Comparison of ENCODE assay signal across 7 cellular contexts in the genomic region with DNA sequence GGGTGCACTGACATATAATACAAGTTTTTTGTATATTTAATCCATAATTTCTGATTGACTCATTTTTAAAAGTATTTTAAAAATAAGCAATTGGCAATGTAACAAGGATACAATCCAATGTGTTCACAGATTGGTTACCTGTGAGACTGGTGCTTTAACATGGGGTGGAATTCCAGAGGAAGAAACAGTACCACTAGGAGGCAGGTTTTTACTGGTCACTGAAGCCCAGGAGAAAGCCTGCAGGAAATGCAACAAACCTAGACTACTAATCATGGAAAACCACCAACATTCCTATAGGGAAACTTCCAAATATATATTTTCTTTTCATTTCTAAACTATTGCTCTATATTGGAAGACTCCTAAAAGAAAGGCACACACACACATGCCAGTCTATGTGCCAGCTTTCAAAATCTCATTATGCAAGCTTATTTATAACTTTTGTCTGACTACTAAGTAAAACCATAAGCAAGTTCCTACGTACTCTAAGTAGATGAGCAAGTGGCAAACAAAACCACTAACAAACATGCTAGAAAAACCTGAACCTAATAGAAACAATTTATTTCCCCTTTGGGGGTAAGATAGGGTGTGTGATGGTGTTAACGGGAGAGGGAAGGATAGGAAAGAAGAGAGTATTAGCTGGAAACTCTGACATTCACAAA. TPM values are rescaled to one million over a fixed set of nuclear protein-coding genes. Genes with fewer than 3 reads are reported as not detected.
A peak's percentile ranks its signal among the peaks of the same experiment; 100 is the strongest.
DNase-seq lines count a peak whose midpoint lies in the region; ATAC-seq and TF ChIP-seq lines count a peak whose summit lies in the region.

No MANE protein-coding gene starts in this region.

- peak overlapping the region; percentile 75 to 81 for H3K27ac Mint-ChIP-seq in effector memory CD8-positive, alpha-beta T cell
- no peak overlapping the region for H3K27ac Mint-ChIP-seq in neural progenitor cell

- H3K9me3 Mint-ChIP-seq in effector memory CD8-positive, alpha-beta T cell = no peaks in the 10 kb centered on the region
- H3K9me3 Mint-ChIP-seq in neural progenitor cell = no peaks in the 10 kb centered on the region

- H3K36me3 ChIP-seq in MM.1S (replicated peaks; ENCODE audit: insufficient read depth, low read length) (peaks cover 15% of the 10 kb centered on the region), neural progenitor cell (peaks cover 52% of the 10 kb centered on the region)

- H3K9ac ChIP-seq in MM.1S (ENCODE audit: low read length) = no peak overlapping the region
- no peak overlapping the region for H3K9ac ChIP-seq in neural progenitor cell

- DNase-seq in G401 (ENCODE audit: low spot score) = peak; percentile 20
- DNase-seq in MM.1S = no peak
- DNase-seq in effector memory CD8-positive, alpha-beta T cell = no peak
- peak; percentile 50 for DNase-seq in neural progenitor cell (ENCODE audit: low spot score)
- no peak for DNase-seq in C1 segment of cervical spinal cord (lab: John Stamatoyannopoulos, UW)
- DNase-seq in NOMO-1 (lab: John Stamatoyannopoulos, UW; ENCODE audit: unreplicated experiment in 2 of 2) = no peak

- H3K9me3 ChIP-seq in MM.1S (replicated peaks; ENCODE audit: insufficient read depth, low read length) (no peaks in the 10 kb centered on the region), neural progenitor cell (ENCODE audit: low read depth) (no peaks in the 10 kb centered on the region)

- H3F3A ChIP-seq in MM.1S (ENCODE audit: insufficient read depth, low read length) (peaks cover 5% of the 10 kb centered on the region; the same call in 1 of the 2 replicates), neural progenitor cell (ENCODE audit: low read depth) (peaks cover 44% of the 10 kb centered on the region)

- peaks cover 19 to 32% of the 10 kb centered on the region in 2 donors for H3K4me1 Mint-ChIP-seq in effector memory CD8-positive, alpha-beta T cell (ENCODE audit: low read depth in 2 of 2)
- H3K4me1 Mint-ChIP-seq in neural progenitor cell = no peaks in the 10 kb centered on the region

- no peaks in the 10 kb centered on the region for H3K27me3 Mint-ChIP-seq in effector memory CD8-positive, alpha-beta T cell
- H3K27me3 Mint-ChIP-seq in neural progenitor cell (ENCODE audit: insufficient read depth, low read depth) = peaks cover 2% of the 10 kb centered on the region

- H3K4me3 Mint-ChIP-seq in effector memory CD8-positive, alpha-beta T cell = no peak overlapping the region
- H3K4me3 Mint-ChIP-seq in neural progenitor cell = no peak overlapping the region

- peaks cover 21% of the 10 kb centered on the region for H3K4me1 ChIP-seq in MM.1S (ENCODE audit: low read length)
- H3K4me1 ChIP-seq in neural progenitor cell = no peaks in the 10 kb centered on the region

- H3K4me2 ChIP-seq in MM.1S (ENCODE audit: low read depth, low read length) (no peak overlapping the region), neural progenitor cell (no peak overlapping the region)

- H4K20me1 ChIP-seq in MM.1S (ENCODE audit: insufficient read depth, low read length) (no peaks in the 10 kb centered on the region), neural progenitor cell (ENCODE audit: low read depth) (peaks cover 60% of the 10 kb centered on the region)

- H2AFZ ChIP-seq in MM.1S (ENCODE audit: low read length) = no peak overlapping the region
- no peak overlapping the region for H2AFZ ChIP-seq in neural progenitor cell (replicated peaks)

- H3K79me2 ChIP-seq in MM.1S (ENCODE audit: low read length) (peaks cover 84% of the 10 kb centered on the region), neural progenitor cell (ENCODE audit: low read depth) (peaks cover 94% of the 10 kb centered on the region)

- peaks cover 100% of the 10 kb centered on the region for H3K36me3 Mint-ChIP-seq in effector memory CD8-positive, alpha-beta T cell (ENCODE audit: insufficient read depth)
- peaks cover 24% of the 10 kb centered on the region for H3K36me3 Mint-ChIP-seq in neural progenitor cell

- no peaks in the 10 kb centered on the region for H3K9me2 ChIP-seq in MM.1S (replicated peaks; ENCODE audit: insufficient read depth, low read length)

- H3K27me3 ChIP-seq in MM.1S (replicated peaks; ENCODE audit: insufficient read depth, low read length) = no peaks in the 10 kb centered on the region
- no peaks in the 10 kb centered on the region for H3K27me3 ChIP-seq in neural progenitor cell

- ATAC-seq in effector memory CD8-positive, alpha-beta T cell (replicated peaks) = no peak
- no peak for ATAC-seq in GM18520 (IDR thresholded peaks at IDR 0.05; ENCODE audit: unreplicated experiment)

- H3K4me3 ChIP-seq in MM.1S (ENCODE audit: low read length) (no peak overlapping the region), neural progenitor cell (no peak overlapping the region)

- in situ Hi-C loops in G401 (cut with HindIII; ENCODE audit: low sequenced_read_pairs) = no loop called here

- TF ChIP-seq CTCF in MM.1S (IDR thresholded peaks at IDR 0.05; ENCODE audit: low read length) (peak; percentile 31), neural progenitor cell (IDR thresholded peaks at IDR 0.05) (peak; percentile 61)

- H3K27ac ChIP-seq in MM.1S (ENCODE audit: low read length) = no peak overlapping the region
- H3K27ac ChIP-seq in neural progenitor cell = peak overlapping the region; percentile 24

RNA-seq across cellular contexts. Expression of a gene that starts 19.2 kb away (rescaled TPM):
- 45.0 and 45.8 TPM in 2 replicates for total RNA-seq in G401 (2014; rRNA removed; shearing (Covaris generic))
- total RNA-seq in neural progenitor cell (ENCODE audit: low replicate concordance) = 218 and 241 TPM in 2 replicates

RNA-seq across cellular contexts. Expression of a gene that starts 23.6 kb away (rescaled TPM):
- not detected in 2 replicates for total RNA-seq in G401 (2014; rRNA removed; shearing (Covaris generic))
- 1.2 and 2.9 TPM in 2 replicates for total RNA-seq in neural progenitor cell (ENCODE audit: low replicate concordance)

Comparison
In these comparisons a context has a peak if more than half of its experiments do, and no peak if none do; other contexts are left out.
1. DNase-seq: peak in G401 (single experiment) and neural progenitor cell (single experiment); none in MM.1S (single experiment), effector memory CD8-positive, alpha-beta T cell (0 of 3), C1 segment of cervical spinal cord (0 of 14) and NOMO-1 (0 of 2).